1 cellular context compared by ENCODE assay signal in genomic region chr1:32742132-32742947, GRCh38.
TF ChIP-seq lines count a peak whose summit lies in the region.

No MANE protein-coding gene starts in this region.

TF ChIP-seq in WTC11, 78 proteins besides CTCF, POLR2A, EP300 and RAD21 (continued from another document):
- TF ChIP-seq ARID4B (CRISPR knock-in tag; IDR thresholded peaks at IDR 0.05; ENCODE audit: borderline replicate concordance): no peak
- TF ChIP-seq PRRX2 (CRISPR knock-in tag; IDR thresholded peaks at IDR 0.05): no peak
- TF ChIP-seq ZNF423 (CRISPR knock-in tag; IDR thresholded peaks at IDR 0.05): peak; percentile 85
- TF ChIP-seq FOXP1 (CRISPR knock-in tag; IDR thresholded peaks at IDR 0.05; ENCODE audit: borderline replicate concordance): no peak; the same call in 1 of the 2 replicates
- TF ChIP-seq NFE2L1 (CRISPR knock-in tag; IDR thresholded peaks at IDR 0.05): peak; percentile 67; the same call in 1 of the 2 replicates
- no peak for TF ChIP-seq AFF4 (CRISPR knock-in tag; IDR thresholded peaks at IDR 0.05; ENCODE audit: borderline replicate concordance)
- TF ChIP-seq SP1 (CRISPR knock-in tag; conservative IDR thresholded peaks at IDR 0.05): no peak
- TF ChIP-seq PRDM15 (CRISPR knock-in tag; IDR thresholded peaks at IDR 0.05): no peak
- TF ChIP-seq MYBL2 (CRISPR knock-in tag; IDR thresholded peaks at IDR 0.05): no peak
- no peak for TF ChIP-seq RELA (CRISPR knock-in tag; IDR thresholded peaks at IDR 0.05; ENCODE audit: borderline replicate concordance)
- TF ChIP-seq SMAD3 (CRISPR knock-in tag; IDR thresholded peaks at IDR 0.05; ENCODE audit: borderline replicate concordance): no peak
- TF ChIP-seq ZSCAN18 (CRISPR knock-in tag; IDR thresholded peaks at IDR 0.05): no peak
